8 cellular contexts compared by ENCODE assay signal in the genomic region with DNA sequence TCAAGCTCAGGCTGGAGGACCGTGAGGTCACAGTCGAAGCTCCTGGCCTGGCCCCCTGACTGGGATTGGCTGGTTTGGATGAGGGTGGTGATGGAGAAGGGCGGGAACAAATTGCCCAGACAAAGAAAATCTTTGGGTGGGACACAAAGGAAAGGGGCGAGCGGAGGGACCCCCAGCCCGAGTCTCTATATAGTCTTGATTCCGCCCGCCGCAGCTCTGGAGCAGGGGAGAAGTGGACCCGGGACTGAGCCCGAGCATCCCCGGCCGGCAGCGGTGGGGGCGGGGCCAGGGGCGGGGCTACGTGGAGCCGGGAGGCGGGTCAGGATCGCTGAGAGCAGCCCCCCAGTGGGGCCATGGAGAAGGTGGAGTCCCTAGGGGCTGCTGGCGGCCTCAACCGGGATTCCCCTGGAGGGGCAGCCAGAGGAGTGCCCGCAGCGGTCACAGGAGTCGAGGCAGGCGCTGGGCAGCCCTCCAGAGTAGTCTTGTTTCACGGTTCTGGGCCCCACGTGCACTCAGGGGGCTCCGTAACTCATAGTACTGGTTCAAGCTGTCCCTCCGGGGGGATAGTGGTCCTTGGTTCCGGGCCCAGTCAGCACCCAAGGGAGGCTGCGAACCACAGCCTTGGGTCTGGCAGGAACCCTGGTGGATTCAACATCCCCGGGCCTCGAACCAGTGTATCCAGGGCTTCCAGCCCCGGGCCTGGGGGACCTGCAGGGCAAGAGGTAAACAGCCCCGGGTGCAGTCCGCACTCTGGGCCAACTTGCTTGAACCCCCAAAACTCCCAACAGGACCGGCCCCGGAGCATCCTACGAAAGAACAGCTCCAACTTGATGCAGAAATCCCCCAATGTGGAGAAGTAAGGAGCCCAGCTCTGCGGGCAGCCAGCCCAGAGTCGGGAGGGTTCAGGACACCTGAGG. TPM values are rescaled to one million over a fixed set of nuclear protein-coding genes. Genes with fewer than 3 reads are reported as not detected.
DNase-seq lines count a peak whose midpoint lies in the region; ATAC-seq and TF ChIP-seq lines count a peak whose summit lies in the region.

No MANE protein-coding gene starts in this region.

- BruUV-seq in MCF 10A (replicated peaks; lab: Mats Ljungman, UMichigan), result no TSS peak

- peak overlapping the region; percentile 99 for H3K4me3 Mint-ChIP-seq in MCF 10A (ENCODE audit: unreplicated experiment)

- H3K27me3 ChIP-seq in smooth muscle cell (ENCODE audit: low read depth), result no peaks in the 10 kb centered on the region

- TF ChIP-seq CTCF in MCF 10A (IDR thresholded peaks at IDR 0.05; ENCODE audit: unreplicated experiment) (no peak), smooth muscle cell (IDR thresholded peaks at IDR 0.05; ENCODE audit: borderline replicate concordance, insufficient read depth, poor library complexity, severe bottlenecking) (no peak)

- peaks cover 14% of the 10 kb centered on the region for H3K4me1 ChIP-seq in smooth muscle cell (ENCODE audit: low read depth)

- intact Hi-C loops in MCF 10A (cut with micrococcal nuclease), result no loop called here

- no peaks in the 10 kb centered on the region for H3K36me3 ChIP-seq in smooth muscle cell (ENCODE audit: low read depth)

- H3K4me3 ChIP-seq in smooth muscle cell, result peak overlapping the region; percentile 77

- H3K27me3 Mint-ChIP-seq in MCF 10A (ENCODE audit: insufficient read depth, unreplicated experiment), result no peaks in the 10 kb centered on the region

- TF ChIP-seq POLR2A in GM15510 (IDR thresholded peaks at IDR 0.05; ENCODE audit: borderline replicate concordance, extremely low read depth, insufficient read length), result peak; percentile 32

- H3K4me1 Mint-ChIP-seq in MCF 10A (ENCODE audit: insufficient read depth, unreplicated experiment), result peaks cover 15% of the 10 kb centered on the region

- CTCF ChIA-PET in MCF 10A (lab: Yijun Ruan, JAX), result interaction anchor here (0.6 to 1.1 kb wide), 5 partner anchors 8 to 106 kb away, joined by 3 to 5 read pairs (median 4); no protein-coding TSS in a partner anchor

- H3K9me3 Mint-ChIP-seq in MCF 10A (ENCODE audit: unreplicated experiment), result no peaks in the 10 kb centered on the region

- WGBS in smooth muscle cell (ENCODE audit: low lambda C conversion rate), result 34% methylated on average over 39 of the region's 42 CpGs

- peak; percentile 40 for ATAC-seq in HG02588 (IDR thresholded peaks at IDR 0.05; ENCODE audit: unreplicated experiment)

- peak overlapping the region; percentile 96 for H3K27ac Mint-ChIP-seq in MCF 10A (ENCODE audit: low read depth, unreplicated experiment)

- peak overlapping the region; percentile 93 for H3K4me2 ChIP-seq in smooth muscle cell

- peaks cover 18% of the 10 kb centered on the region for H3K36me3 Mint-ChIP-seq in MCF 10A (ENCODE audit: insufficient read depth, unreplicated experiment)

- H3K9me3 ChIP-seq in smooth muscle cell (replicated peaks; ENCODE audit: low read depth), result no peaks in the 10 kb centered on the region

- peak; percentile 81 for DNase-seq in NCI-H1105 (lab: John Stamatoyannopoulos, UW)
- DNase-seq in UCSD-AML1 (lab: John Stamatoyannopoulos, UW; ENCODE audit: unreplicated experiment), result peak; percentile 82
- peak; percentile 81 for DNase-seq in MCF 10A (ENCODE audit: unreplicated experiment)
- peak; percentile 91 for DNase-seq in iPS-NIHi7 (ENCODE audit: extremely low spot score)
- DNase-seq in smooth muscle cell (lab: John Stamatoyannopoulos, UW; ENCODE audit: unreplicated experiment), result peak; percentile 78
- DNase-seq in NCI-H2107 (lab: John Stamatoyannopoulos, UW), result no peak

- peak overlapping the region; percentile 76 for H3K9ac ChIP-seq in smooth muscle cell (ENCODE audit: low read depth)

- peaks cover 10% of the 10 kb centered on the region for H3K79me2 ChIP-seq in smooth muscle cell (ENCODE audit: low read depth)

- no peaks in the 10 kb centered on the region for H3F3A ChIP-seq in smooth muscle cell (ENCODE audit: low read depth)

- POLR2A ChIA-PET in MCF 10A (lab: Yijun Ruan, JAX), result interaction anchor here (0.6 to 3.6 kb wide), 28 partner anchors 9 to 357 kb away, joined by 3 to 54 read pairs (median 5); a partner anchor contains a TSS

- peak overlapping the region; percentile 81 for H2AFZ ChIP-seq in smooth muscle cell (ENCODE audit: low read depth)

- peak overlapping the region; percentile 79 for H3K27ac ChIP-seq in smooth muscle cell (ENCODE audit: low read depth)

- no peaks in the 10 kb centered on the region for H4K20me1 ChIP-seq in smooth muscle cell (ENCODE audit: low read depth)

RNA-seq across cellular contexts. Expression of a gene that starts 1.2 kb away (rescaled TPM):
- total RNA-seq in MCF 10A (2022) (36.9 and 39.3 TPM in 2 replicates), smooth muscle cell (8.6 and 23.8 TPM in 2 replicates)
- 5.1 and 9.2 TPM in 2 replicates for polyA plus RNA-seq in smooth muscle cell

RNA-seq across cellular contexts. Expression of a gene that starts 6.0 kb away (rescaled TPM):
- total RNA-seq in MCF 10A (2022), result 4.4 and 4.9 TPM in 2 replicates
- total RNA-seq in smooth muscle cell, result 15.2 TPM in 1 of 2 replicates, not detected in the other
- polyA plus RNA-seq in smooth muscle cell, result 31.6 and 48.1 TPM in 2 replicates

RNA-seq across cellular contexts. Expression of a gene that starts 15.2 kb away (rescaled TPM):
- total RNA-seq in MCF 10A (2022) (29.4 and 49.8 TPM in 2 replicates), smooth muscle cell (35.2 and 40.3 TPM in 2 replicates)
- polyA plus RNA-seq in smooth muscle cell, result 77.0 and 95.5 TPM in 2 replicates

RNA-seq across cellular contexts. Expression of a gene that starts 21.6 kb away (rescaled TPM):
- total RNA-seq in MCF 10A (2022) (9.2 and 10.1 TPM in 2 replicates), smooth muscle cell (34.7 and 37.2 TPM in 2 replicates)
- polyA plus RNA-seq in smooth muscle cell, result 33.8 and 52.3 TPM in 2 replicates

RNA-seq across cellular contexts. Expression of a gene that starts 22.9 kb away (rescaled TPM):
- total RNA-seq in MCF 10A (2022), result 1,142 and 1,190 TPM in 2 replicates
- total RNA-seq in smooth muscle cell, result 260 and 323 TPM in 2 replicates
- 797 and 860 TPM in 2 replicates for polyA plus RNA-seq in smooth muscle cell
